ENCODE assay signal across 9 cellular contexts in genomic region chr14:101780887-101781239, GRCh38. TPM values are rescaled to one million over a fixed set of nuclear protein-coding genes. Genes with fewer than 3 reads are reported as not detected.
DNase-seq lines count a peak whose midpoint lies in the region; ATAC-seq and TF ChIP-seq lines count a peak whose summit lies in the region.
"Had no signal": no experiment of that assay in that cellular context is flagged by ENCODE, and none has a peak within 500 bp of the region (broad histone marks: within the 10 kb centered on the region; RNA-seq: fewer than 3 reads in every experiment).

No MANE protein-coding gene starts in this region.

- H3K36me3 Mint-ChIP-seq in CD8-positive, alpha-beta T cell: peaks cover 10% of the 10 kb centered on the region

- POLR2A ChIA-PET in CD8-positive, alpha-beta T cell (lab: Charles Lee): interaction anchor here (1.5 kb wide), 1 partner anchor 43 kb away, joined by 8 read pairs; no protein-coding TSS in a partner anchor

- peak overlapping the region; percentile 52 for H3K4me3 ChIP-seq in CD8-positive, alpha-beta T cell (ENCODE audit: low read depth, low read length)
- H3K4me3 ChIP-seq in WERI-Rb-1 (ENCODE audit: low read depth, low read length) (peak overlapping the region; percentile 41), hepatocyte (peak overlapping the region; percentile 37), rectal smooth muscle tissue (ENCODE audit: low read length) (peak overlapping the region; percentile 60)

- peak; percentile 18 for ATAC-seq in CD8-positive, alpha-beta T cell
- ATAC-seq in GM18873 (IDR thresholded peaks at IDR 0.05; ENCODE audit: low FRiP score, unreplicated experiment): no peak
- ATAC-seq in GM18867 (IDR thresholded peaks at IDR 0.05; ENCODE audit: unreplicated experiment): no peak

- H3K9me3 ChIP-seq in CD8-positive, alpha-beta T cell (ENCODE audit: low read length): no peaks in the 10 kb centered on the region
- no peaks in the 10 kb centered on the region for H3K9me3 ChIP-seq in WERI-Rb-1 (ENCODE audit: severe bottlenecking)
- H3K9me3 ChIP-seq in hepatocyte (ENCODE audit: low read depth): no peaks in the 10 kb centered on the region

- no peak overlapping the region for H3K9ac ChIP-seq in rectal smooth muscle tissue (ENCODE audit: low read length)

- peaks cover 4% of the 10 kb centered on the region for H3K79me2 ChIP-seq in hepatocyte

- H3K27ac ChIP-seq in CD8-positive, alpha-beta T cell (ENCODE audit: low read depth, low read length): no peak overlapping the region
- H3K27ac ChIP-seq in WERI-Rb-1 (no peak overlapping the region), hepatocyte (no peak overlapping the region), rectal smooth muscle tissue (ENCODE audit: low read depth, low read length) (no peak overlapping the region)

- H3K27me3 ChIP-seq in CD8-positive, alpha-beta T cell (ENCODE audit: insufficient read depth, low read length): no peaks in the 10 kb centered on the region
- H3K27me3 ChIP-seq in WERI-Rb-1 (ENCODE audit: insufficient read depth, low read depth, severe bottlenecking): no peaks in the 10 kb centered on the region
- peaks cover 36% of the 10 kb centered on the region for H3K27me3 ChIP-seq in hepatocyte
- no peaks in the 10 kb centered on the region for H3K27me3 ChIP-seq in rectal smooth muscle tissue (ENCODE audit: control insufficient read depth, insufficient read depth, low read length)

- peak overlapping the region; percentile 78 for H3K4me3 Mint-ChIP-seq in CD8-positive, alpha-beta T cell

- H3K4me1 ChIP-seq in CD8-positive, alpha-beta T cell (ENCODE audit: insufficient read depth, low read length): peaks cover 8% of the 10 kb centered on the region
- H3K4me1 ChIP-seq in hepatocyte (ENCODE audit: insufficient read depth): peaks cover 11% of the 10 kb centered on the region
- peaks cover 5% of the 10 kb centered on the region for H3K4me1 ChIP-seq in rectal smooth muscle tissue (ENCODE audit: control insufficient read depth, insufficient read depth, low read length)

- peaks cover 37% of the 10 kb centered on the region for H3K4me1 Mint-ChIP-seq in CD8-positive, alpha-beta T cell (ENCODE audit: low read depth)

- peaks cover 4% of the 10 kb centered on the region for H3K27me3 Mint-ChIP-seq in CD8-positive, alpha-beta T cell (ENCODE audit: low read depth)

- CTCF ChIA-PET in CD8-positive, alpha-beta T cell (lab: Charles Lee): interaction anchor here (0.9 to 2.0 kb wide), 5 partner anchors 10 to 74 kb away, joined by 3 to 8 read pairs (median 3); no protein-coding TSS in a partner anchor

- no peak for TF ChIP-seq CTCF in CD8-positive, alpha-beta T cell (IDR thresholded peaks at IDR 0.05)
- TF ChIP-seq CTCF in WERI-Rb-1 (IDR thresholded peaks at IDR 0.05; ENCODE audit: low read depth, low read length): no peak
- TF ChIP-seq CTCF in hepatocyte (IDR thresholded peaks at IDR 0.05; ENCODE audit: poor library complexity): no peak

- no peak for DNase-seq in CD8-positive, alpha-beta T cell
- DNase-seq in WERI-Rb-1 (no peak), hepatocyte (ENCODE audit: low spot score) (peak; percentile 28), EL (no peak), NCI-H2227 (lab: John Stamatoyannopoulos, UW; ENCODE audit: unreplicated experiment) (no peak)
- DNase-seq: activated CD4-positive, CD25-positive, alpha-beta regulatory T cell had no signal

- intact Hi-C loops in CD8-positive, alpha-beta T cell (cut with DNase I, micrococcal nuclease): no loop called here

- no peaks in the 10 kb centered on the region for H3K9me3 Mint-ChIP-seq in CD8-positive, alpha-beta T cell

- H3K27ac Mint-ChIP-seq in CD8-positive, alpha-beta T cell: no peak overlapping the region

- no peak overlapping the region for H2AFZ ChIP-seq in hepatocyte

- no peaks in the 10 kb centered on the region for H3K36me3 ChIP-seq in CD8-positive, alpha-beta T cell (ENCODE audit: insufficient read depth, low read length)
- H3K36me3 ChIP-seq in WERI-Rb-1 (no peaks in the 10 kb centered on the region), hepatocyte (replicated peaks; ENCODE audit: insufficient read depth, low read depth) (no peaks in the 10 kb centered on the region), rectal smooth muscle tissue (ENCODE audit: control insufficient read depth, insufficient read depth, low read length) (no peaks in the 10 kb centered on the region)

- no peaks in the 10 kb centered on the region for H3K9me2 ChIP-seq in hepatocyte (replicated peaks; ENCODE audit: insufficient read depth)

- peaks cover 15% of the 10 kb centered on the region for H4K20me1 ChIP-seq in hepatocyte (ENCODE audit: insufficient read depth, poor library complexity, severe bottlenecking)

- WGBS in hepatocyte (ENCODE audit: low lambda C conversion rate, missing lambda C conversion rate): 5% methylated on average over 15 of the region's 15 CpGs

- H3K4me2 ChIP-seq in hepatocyte: peak overlapping the region; percentile 99

RNA-seq across cellular contexts. Expression of gene PPP2R5C, which starts 19.4 kb away (rescaled TPM):
- 100 to 1,000 TPM; 557 to 560 TPM for total RNA-seq in CD8-positive, alpha-beta T cell
- 69.0 and 78.0 TPM in 2 replicates for total RNA-seq in hepatocyte
- 46.8 and 47.4 TPM in 2 replicates for polyA plus RNA-seq in hepatocyte
